Comparison of ENCODE assay signal across 15 cellular contexts in the genomic region with DNA sequence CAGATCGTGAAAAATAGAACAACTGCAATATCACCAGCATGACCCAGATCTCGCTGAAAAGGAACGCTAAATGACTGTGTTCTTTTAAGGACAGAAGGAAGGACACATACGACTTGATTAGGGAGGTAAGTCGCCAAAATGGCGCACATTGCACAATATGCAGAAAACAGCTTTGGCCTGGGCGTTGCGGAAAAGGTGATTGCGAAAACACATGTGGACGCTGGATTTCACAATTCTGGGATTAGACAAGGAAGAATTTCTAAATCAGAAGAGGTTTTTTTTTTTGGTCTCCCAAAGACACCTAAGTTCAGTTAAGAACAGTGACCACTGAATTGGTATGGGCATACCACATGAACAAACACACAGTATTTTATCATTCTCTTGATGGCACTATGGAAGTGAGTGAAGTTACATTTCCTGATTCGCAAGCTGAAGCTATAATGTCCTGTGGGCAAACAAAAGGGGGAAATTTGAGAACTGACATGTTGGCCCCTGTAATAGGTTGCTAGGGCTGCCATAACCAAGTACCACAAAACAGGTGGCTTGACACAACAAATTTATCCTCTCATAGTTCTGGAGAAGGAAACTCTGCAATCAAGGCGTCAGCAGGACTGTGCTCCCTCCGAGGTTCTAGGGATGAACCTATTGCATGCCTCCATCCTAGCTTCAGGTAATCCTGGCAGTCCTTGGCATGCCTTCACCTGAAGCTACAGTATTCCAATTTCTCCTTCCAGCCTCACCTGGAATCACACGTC. TPM values are rescaled to one million over a fixed set of nuclear protein-coding genes. Genes with fewer than 3 reads are reported as not detected.
DNase-seq lines count a peak whose midpoint lies in the region; ATAC-seq, FAIRE-seq and TF ChIP-seq lines count a peak whose summit lies in the region.
"Had no signal": no experiment of that assay in that cellular context is flagged by ENCODE, and none has a peak within 500 bp of the region (broad histone marks: within the 10 kb centered on the region; RNA-seq: fewer than 3 reads in every experiment).

No MANE protein-coding gene starts in this region.

- H3K4me2 ChIP-seq in A549 = peak overlapping the region; percentile 31; the same call in 2 of the 3 replicates
- peak overlapping the region; percentile 74 for H3K4me2 ChIP-seq in Loucy (ENCODE audit: low read depth, low read length, poor library complexity, severe bottlenecking)
- H3K4me2 ChIP-seq: neural progenitor cell had no signal

- H3K36me3 ChIP-seq in Loucy (ENCODE audit: insufficient read depth, low read length) = no peaks in the 10 kb centered on the region
- H3K36me3 ChIP-seq in RWPE2 (ENCODE audit: low read depth) = no peaks in the 10 kb centered on the region
- H3K36me3 ChIP-seq: ascending aorta, esophagus squamous epithelium, neural progenitor cell had no signal

- no peak for TF ChIP-seq CTCF in A549 (IDR thresholded peaks at IDR 0.05)
- no peak for TF ChIP-seq CTCF in Loucy (conservative IDR thresholded peaks at IDR 0.05; ENCODE audit: low read length)
- no peak for TF ChIP-seq CTCF in RWPE2 (IDR thresholded peaks at IDR 0.05; ENCODE audit: poor library complexity, severe bottlenecking)

- no peaks in the 10 kb centered on the region for H3K9me2 ChIP-seq in Loucy (replicated peaks; ENCODE audit: low read depth, low read length)

- no peak overlapping the region for H2AFZ ChIP-seq in Loucy (ENCODE audit: low read length)
- H2AFZ ChIP-seq: neural progenitor cell had no signal

- H3K27ac ChIP-seq in A549 = 0 out of 6 replicates have a peak overlapping the region, but pooled peaks of 1 of the 2 experiments have one; percentile 32
- peak overlapping the region; percentile 100 for H3K27ac ChIP-seq in RWPE2 (ENCODE audit: poor library complexity, severe bottlenecking)
- H3K27ac ChIP-seq: ascending aorta, esophagus squamous epithelium, neural progenitor cell had no signal

- H3K79me2 ChIP-seq in Loucy (ENCODE audit: insufficient read depth, low read length) = no peaks in the 10 kb centered on the region

- H3F3A ChIP-seq in Loucy (ENCODE audit: low read depth) = no peaks in the 10 kb centered on the region

- no peak overlapping the region for H3K9ac ChIP-seq in Loucy (ENCODE audit: low read depth, low read length, poor library complexity, severe bottlenecking)
- H3K9ac ChIP-seq: neural progenitor cell had no signal

- FAIRE-seq in A549 (lab: Jason Lieb, UNC) = no peak
- FAIRE-seq: urothelium cell line had no signal

- 52% methylated on average over 14 of the region's 14 CpGs for WGBS in A549 (ENCODE audit: missing lambda C conversion rate)

- CTCF ChIA-PET in A549 (lab: Yijun Ruan, JAX) = interaction anchor here (0.9 kb wide), 1 partner anchor 29 kb away, joined by 3 read pairs; no protein-coding TSS in a partner anchor

- ATAC-seq in A549 (no peak), RWPE2 (ENCODE audit: low read depth) (peak; percentile 10; the same call in 2 of the 3 replicates), left lobe of liver (peak; percentile 82), HG03457 (IDR thresholded peaks at IDR 0.05; ENCODE audit: unreplicated experiment) (no peak)

- intact Hi-C loops in posterior vena cava (cut with DNase I) = no loop called here

- H3K4me3 ChIP-seq in A549 = no peak overlapping the region
- H3K4me3 ChIP-seq in Loucy (ENCODE audit: low read length, poor library complexity, severe bottlenecking) = no peak overlapping the region
- H3K4me3 ChIP-seq in RWPE2 (ENCODE audit: severe bottlenecking) = no peak overlapping the region
- H3K4me3 ChIP-seq: ascending aorta, esophagus squamous epithelium, neural progenitor cell had no signal

- POLR2A ChIA-PET in A549 (lab: Yijun Ruan, JAX) = no interaction called here

- H3K27me3 ChIP-seq in Loucy (ENCODE audit: insufficient read depth, low read length, poor library complexity, severe bottlenecking) = no peaks in the 10 kb centered on the region
- H3K27me3 ChIP-seq in RWPE2 (ENCODE audit: insufficient read depth, poor library complexity, severe bottlenecking) = no peaks in the 10 kb centered on the region
- H3K27me3 ChIP-seq: ascending aorta, neural progenitor cell had no signal

- DNase-seq in A549 (ENCODE audit: low read depth in 1 of 2, low spot score in 1 of 2) = peak in 1 of 2 experiments; percentile 27
- peak; percentile 64 for DNase-seq in RWPE2 (ENCODE audit: low spot score)
- peak; percentile 87 for DNase-seq in left lobe of liver (ENCODE audit: low spot score)
- DNase-seq in NCI-H1092 (lab: John Stamatoyannopoulos, UW) = no peak
- no peak for DNase-seq in activated CD4-positive, alpha-beta T cell treated with anti-CD3 and anti-CD28 coated beads, Interleukin-2, amount 50 U/mL, for 4 hours
- DNase-seq in posterior vena cava (ENCODE audit: low spot score) = no peak
- DNase-seq: activated gamma-delta T cell treated with Interleukin-2 at 50 U/mL for 16 hours; esophagus squamous epithelium; NCI-H1694; stimulated activated CD4-positive, alpha-beta T cell treated with anti-CD3 and anti-CD28 coated beads, Interleukin-4, amount 100 ng/mL, for 4 hours had no signal

- H3K9me3 ChIP-seq in A549 = no peaks in the 10 kb centered on the region
- H3K9me3 ChIP-seq in Loucy (ENCODE audit: insufficient read depth, low read depth, low read length) = no peaks in the 10 kb centered on the region
- H3K9me3 ChIP-seq in RWPE2 (ENCODE audit: severe bottlenecking) = no peaks in the 10 kb centered on the region
- H3K9me3 ChIP-seq: ascending aorta, esophagus squamous epithelium had no signal

- no peak for TF ChIP-seq POLR2A in A549 (IDR thresholded peaks at IDR 0.05; ENCODE audit: low read length)

- H4K20me1 ChIP-seq in Loucy (ENCODE audit: insufficient read depth, low read length, poor library complexity, severe bottlenecking) = no peaks in the 10 kb centered on the region

- TF ChIP-seq EP300 in A549 (IDR thresholded peaks at IDR 0.05) = no peak

- no peak for TF ChIP-seq RAD21 in A549 (conservative IDR thresholded peaks at IDR 0.05 in 1 of 2, IDR thresholded peaks at IDR 0.05 in 1 of 2)

- peaks cover 2% of the 10 kb centered on the region; the same call in 1 of the 3 replicates for H3K4me1 ChIP-seq in A549
- H3K4me1 ChIP-seq in Loucy (ENCODE audit: insufficient read depth, low read length, poor library complexity, severe bottlenecking) = peaks cover 22% of the 10 kb centered on the region
- peaks cover 28% of the 10 kb centered on the region for H3K4me1 ChIP-seq in RWPE2 (ENCODE audit: insufficient read depth, poor library complexity, severe bottlenecking)
- H3K4me1 ChIP-seq: ascending aorta, esophagus squamous epithelium, neural progenitor cell had no signal

TF ChIP-seq in A549, 52 proteins besides CTCF, POLR2A, EP300 and RAD21:
- TF ChIP-seq CEBPB (IDR thresholded peaks at IDR 0.05) (peak; percentile 88 to 94), HDAC2 (IDR thresholded peaks at IDR 0.05) (no peak), HES2 (IDR thresholded peaks at IDR 0.05) (peak; percentile 77), MAFK (IDR thresholded peaks at IDR 0.05; ENCODE audit: partially characterized antibody) (no peak), KDM1A (IDR thresholded peaks at IDR 0.05; ENCODE audit: low read depth) (no peak), HOXA7 (CRISPR knock-in tag; IDR thresholded peaks at IDR 0.05) (no peak)
TF ChIP-seq in A549: peak in this region for 2.

RNA-seq across cellular contexts. Expression of gene ERICH2, which starts 25.8 kb away (rescaled TPM):
- polyA plus RNA-seq in A549 (2011; rRNA removed) (not detected in 2 replicates), A549 (2017; fragmentation: RNase III; extraction: RNeasy Plus Mini Kit Qiagen cat#74134 plus additional on column Dnase treatment) (not detected in 3 replicates)
- polyA plus RNA-seq in A549 (2012; cell fraction: cytosol; rRNA removed) = not detected in 2 replicates
- not detected in 2 replicates for polyA plus RNA-seq in A549 (2012; cell fraction: nucleus; rRNA removed)
- polyA minus RNA-seq in A549 (2011; rRNA and poly(A)+ RNA removed) = not detected in 2 replicates
- total RNA-seq in left lobe of liver (1.5 TPM), posterior vena cava (under 1 TPM in 1 of 2 donors, not detected in 1; 0.74 TPM)
- total RNA-seq: ascending aorta, esophagus squamous epithelium had no signal

RNA-seq across cellular contexts. Expression of gene SP5, which starts 29.3 kb away (rescaled TPM):
- polyA plus RNA-seq in A549 (2011; rRNA removed) = not detected in 2 replicates
- polyA plus RNA-seq in A549 (2012; cell fraction: cytosol; rRNA removed) = 0.03 TPM in 1 of 2 replicates, not detected in the other
- polyA plus RNA-seq in A549 (2012; cell fraction: nucleus; rRNA removed) = 0.04 TPM in 1 of 2 replicates, not detected in the other
- not detected in 3 replicates for polyA plus RNA-seq in A549 (2017; fragmentation: RNase III; extraction: RNeasy Plus Mini Kit Qiagen cat#74134 plus additional on column Dnase treatment)
- polyA minus RNA-seq in A549 (2011; rRNA and poly(A)+ RNA removed) = not detected in 2 replicates
- 2.6 TPM for total RNA-seq in left lobe of liver
- under 1 TPM in 1 of 2 donors, not detected in 1; 0.28 TPM for total RNA-seq in posterior vena cava

Comparison
In these comparisons a context has a peak if more than half of its experiments do, and no peak if none do; other contexts are left out.
1. ATAC-seq: peak in RWPE2 (single experiment) and left lobe of liver (single experiment); none in A549 (0 of 2) and HG03457 (single experiment).
2. DNase-seq: peak in RWPE2 (single experiment) and left lobe of liver (single experiment); none in NCI-H1092 (single experiment), activated CD4-positive, alpha-beta T cell treated with anti-CD3 and anti-CD28 coated beads, Interleukin-2, amount 50 U/mL, for 4 hours (0 of 2) and posterior vena cava (single experiment).